Comparison of ENCODE assay signal across 8 cellular contexts in genomic region chr9:129489838-129490582, GRCh38.
DNase-seq lines count a peak whose midpoint lies in the region; ATAC-seq, FAIRE-seq and TF ChIP-seq lines count a peak whose summit lies in the region.

No MANE protein-coding gene starts in this region.

- H3K79me2 ChIP-seq in astrocyte (ENCODE audit: insufficient read depth, low read length), result peaks cover 29% of the 10 kb centered on the region

- H3K9me3 Mint-ChIP-seq in astrocyte (ENCODE audit: unreplicated experiment), result no peaks in the 10 kb centered on the region

- ATAC-seq in HG03354 (IDR thresholded peaks at IDR 0.05; ENCODE audit: poor library complexity, severe bottlenecking, unreplicated experiment), result no peak

- H3K36me3 Mint-ChIP-seq in astrocyte (ENCODE audit: low read depth, unreplicated experiment), result peaks cover 2% of the 10 kb centered on the region

- H3K27ac ChIP-seq in astrocyte (ENCODE audit: low read depth, low read length), result peak overlapping the region; percentile 100

- peak overlapping the region; percentile 82 for H3K4me3 Mint-ChIP-seq in astrocyte (ENCODE audit: unreplicated experiment)

- H3K9ac ChIP-seq in astrocyte (ENCODE audit: low read length), result peak overlapping the region; percentile 94

- peak overlapping the region; percentile 54 for H3K4me3 ChIP-seq in astrocyte (ENCODE audit: insufficient read depth, low read depth, low read length)

- H3K27ac Mint-ChIP-seq in astrocyte (ENCODE audit: unreplicated experiment), result peak overlapping the region; percentile 99

- H3K9me3 ChIP-seq in astrocyte (ENCODE audit: insufficient read depth, low read depth, low read length), result no peaks in the 10 kb centered on the region

- H3K4me1 Mint-ChIP-seq in astrocyte (ENCODE audit: low read depth, unreplicated experiment), result peaks cover 44% of the 10 kb centered on the region

- no peaks in the 10 kb centered on the region for H3K27me3 ChIP-seq in astrocyte (ENCODE audit: insufficient read depth, low read length)

- DNase-seq in activated CD8-positive, alpha-beta memory T cell treated with anti-CD3 and anti-CD28 coated beads for 24 hours, result peak; percentile 78
- no peak for DNase-seq in activated CD8-positive, alpha-beta memory T cell treated with anti-CD3 and anti-CD28 coated beads, Interleukin-2, amount 50 U/mL, for 48 hours
- DNase-seq in astrocyte (ENCODE audit: low read depth) (no peak), left kidney (ENCODE audit: low read depth, low spot score) (peak; percentile 40), NK-92 (lab: John Stamatoyannopoulos, UW; ENCODE audit: unreplicated experiment) (no peak), NOMO-1 treated with DMSO at 0.1 percent for 48 hours (lab: John Stamatoyannopoulos, UW; ENCODE audit: unreplicated experiment) (no peak)
- peak; percentile 42 to 58 for DNase-seq in stimulated activated CD8-positive, alpha-beta memory T cell treated with anti-CD3 and anti-CD28 coated beads, Interleukin-15, amount 100 ng/mL, for 4 hours (ENCODE audit: low read depth in 2 of 2)

- H3K27me3 Mint-ChIP-seq in astrocyte (ENCODE audit: low read depth, unreplicated experiment), result no peaks in the 10 kb centered on the region

- H3K4me1 ChIP-seq in astrocyte (ENCODE audit: insufficient read depth, low read length), result peaks cover 55% of the 10 kb centered on the region

- no peaks in the 10 kb centered on the region for H3K36me3 ChIP-seq in astrocyte (ENCODE audit: insufficient read depth, low read length)

- no peak for FAIRE-seq in astrocyte (lab: Jason Lieb, UNC)

- no peak for TF ChIP-seq CTCF in astrocyte (IDR thresholded peaks at IDR 0.05; ENCODE audit: insufficient read depth, low read depth, low read length)

- H4K20me1 ChIP-seq in astrocyte (ENCODE audit: insufficient read depth, low read length), result no peaks in the 10 kb centered on the region

- H2AFZ ChIP-seq in astrocyte (ENCODE audit: low read depth, low read length), result no peak overlapping the region

- peak overlapping the region; percentile 84 for H3K4me2 ChIP-seq in astrocyte (ENCODE audit: low read length)

Comparison
In these comparisons a context has a peak if more than half of its experiments do, and no peak if none do; other contexts are left out.
1. DNase-seq: peak in activated CD8-positive, alpha-beta memory T cell treated with anti-CD3 and anti-CD28 coated beads for 24 hours (single experiment), left kidney (single experiment) and stimulated activated CD8-positive, alpha-beta memory T cell treated with anti-CD3 and anti-CD28 coated beads, Interleukin-15, amount 100 ng/mL, for 4 hours (2 of 2); none in activated CD8-positive, alpha-beta memory T cell treated with anti-CD3 and anti-CD28 coated beads, Interleukin-2, amount 50 U/mL, for 48 hours (single experiment), astrocyte (single experiment), NK-92 (single experiment) and NOMO-1 treated with DMSO at 0.1 percent for 48 hours (single experiment).